8 cellular contexts compared by ENCODE assay signal in the genomic region with DNA sequence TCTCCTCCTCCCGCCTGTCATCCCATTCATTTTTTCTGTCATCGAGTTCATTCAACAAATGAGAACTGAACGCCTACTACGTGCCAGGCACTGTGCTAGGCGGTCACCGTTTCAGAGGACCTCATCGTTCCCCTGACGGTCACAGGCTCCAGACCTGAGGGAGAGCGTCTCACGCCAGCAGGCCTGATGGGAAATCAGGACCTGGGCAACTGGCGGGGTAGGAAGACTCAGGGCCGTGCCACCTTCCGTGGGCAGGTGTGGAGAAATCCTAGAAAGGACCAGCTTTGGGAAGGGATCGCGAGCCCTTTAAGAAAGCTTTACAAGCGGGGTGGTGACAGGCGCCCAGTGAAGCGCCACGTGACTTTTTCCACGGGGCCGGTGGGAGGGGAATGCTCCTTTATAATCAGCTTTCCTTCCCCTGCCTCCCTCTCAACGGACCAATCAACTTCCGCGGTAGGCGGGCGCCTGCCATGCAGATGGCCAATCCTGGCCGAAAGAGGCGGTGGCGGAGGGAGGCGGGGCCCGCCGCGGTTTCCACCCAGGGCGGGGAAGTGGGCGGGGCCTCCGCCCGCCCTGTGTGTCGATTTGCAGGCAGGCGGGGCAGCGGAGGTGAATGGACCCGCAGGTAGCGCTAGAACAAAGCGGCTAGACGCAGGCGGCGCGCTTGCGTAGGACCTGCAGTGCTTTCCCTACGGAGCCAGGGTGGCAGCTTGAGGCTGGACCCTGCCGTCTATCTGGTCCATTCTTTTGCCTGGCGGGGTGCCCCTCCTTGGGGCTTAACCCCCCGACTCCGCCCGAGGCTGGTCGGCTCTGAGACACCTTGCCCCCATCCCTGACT. TPM values are rescaled to one million over a fixed set of nuclear protein-coding genes. Genes with fewer than 3 reads are reported as not detected.
DNase-seq lines count a peak whose midpoint lies in the region; ATAC-seq lines count a peak whose summit lies in the region.

No MANE protein-coding gene starts in this region.

- H3K36me3 ChIP-seq in effector memory CD4-positive, alpha-beta T cell (ENCODE audit: control insufficient read depth, insufficient read depth, low read length), result peaks cover 4% of the 10 kb centered on the region

- H3K4me1 ChIP-seq in effector memory CD4-positive, alpha-beta T cell (ENCODE audit: control insufficient read depth, insufficient read depth, low read length, poor library complexity, severe bottlenecking), result peaks cover 32% of the 10 kb centered on the region

- DNase-seq in COR-L47 (lab: John Stamatoyannopoulos, UW), result peak; percentile 91
- DNase-seq in HT1080 (ENCODE audit: low read depth), result peak; percentile 99
- peak; percentile 99 for DNase-seq in NOMO-1 (lab: John Stamatoyannopoulos, UW; ENCODE audit: unreplicated experiment in 2 of 2)
- DNase-seq in activated CD8-positive, alpha-beta memory T cell treated with anti-CD3 and anti-CD28 coated beads for 48 hours (ENCODE audit: low read depth in 2 of 3, low spot score in 2 of 3), result peak; percentile 98 to 99 (median 98)
- DNase-seq in effector memory CD4-positive, alpha-beta T cell, result peak; percentile 99 to 100 (median 100)
- DNase-seq in lung microvascular endothelial cell (ENCODE audit: low read depth in 2 of 2), result peak; percentile 99
- peak; percentile 97 to 100 (median 100) for DNase-seq in stimulated activated CD4-positive, alpha-beta T cell treated with anti-CD3 and anti-CD28 coated beads, TNF-alpha, amount 100 ng/mL, for 4 hours (ENCODE audit: low read depth in 3 of 3)

- ATAC-seq in GM21367 (IDR thresholded peaks at IDR 0.05; ENCODE audit: unreplicated experiment), result peak; percentile 60

- no peaks in the 10 kb centered on the region for H3K9me3 ChIP-seq in effector memory CD4-positive, alpha-beta T cell (ENCODE audit: control insufficient read depth, low read length)

- H3K27me3 ChIP-seq in effector memory CD4-positive, alpha-beta T cell (replicated peaks; ENCODE audit: control insufficient read depth, insufficient read depth, low read length, poor library complexity, severe bottlenecking), result no peaks in the 10 kb centered on the region

- H3K27ac ChIP-seq in effector memory CD4-positive, alpha-beta T cell (ENCODE audit: insufficient read depth, low read length, poor library complexity, severe bottlenecking), result peak overlapping the region; percentile 86

- peak overlapping the region; percentile 56 for H3K4me3 ChIP-seq in effector memory CD4-positive, alpha-beta T cell (ENCODE audit: insufficient read depth, low read depth, low read length, poor library complexity, severe bottlenecking)

RNA-seq across cellular contexts. Expression of a gene that starts 0.8 kb away (rescaled TPM):
- 31.9 and 39.9 TPM in 2 replicates for total RNA-seq in HT1080 (2014; rRNA removed; shearing (Covaris generic))
- 25.3 and 26.9 TPM in 2 replicates for polyA plus RNA-seq in HT1080 (2015; cell fraction: cytosol; rRNA removed)
- polyA plus RNA-seq in HT1080 (2015; cell fraction: nucleus; rRNA removed), result 16.4 and 17.2 TPM in 2 replicates
- 5.4 and 6.2 TPM in 2 replicates for total RNA-seq in lung microvascular endothelial cell

Comparison
In these comparisons a context has a peak if more than half of its experiments do, and no peak if none do; other contexts are left out.
1. Peak in every context shown above with its lines: DNase-seq, ATAC-seq, H3K4me3 ChIP-seq and H3K27ac ChIP-seq.